ENCODE assay signal across 8 cellular contexts in genomic region chr4:75672461-75673026, GRCh38. TPM values are rescaled to one million over a fixed set of nuclear protein-coding genes. Genes with fewer than 3 reads are reported as not detected.
A peak's percentile ranks its signal among the peaks of the same experiment; 100 is the strongest.
DNase-seq lines count a peak whose midpoint lies in the region; ATAC-seq and TF ChIP-seq lines count a peak whose summit lies in the region.

No MANE protein-coding gene starts in this region.

- H3K9me2 ChIP-seq in PC-9 (ENCODE audit: insufficient read depth) = no peaks in the 10 kb centered on the region

- peak overlapping the region; percentile 100 for H3K27ac Mint-ChIP-seq in natural killer cell treated with Interleukin-12 subunit alpha and Interleukin-12 subunit beta and Interleukin-15 and Interleukin-18, amount 100 ng/mL, for 72 hours

- H3K36me3 ChIP-seq in PC-9 (ENCODE audit: low read depth) = no peaks in the 10 kb centered on the region

- peaks cover 48% of the 10 kb centered on the region for H4K20me1 ChIP-seq in PC-9 (ENCODE audit: insufficient read depth)

- peak; percentile 25 for ATAC-seq in HG03457 (IDR thresholded peaks at IDR 0.05; ENCODE audit: unreplicated experiment)
- peak; percentile 33 to 46 for ATAC-seq in natural killer cell treated with Interleukin-12 subunit alpha and Interleukin-12 subunit beta and Interleukin-15 and Interleukin-18, amount 100 ng/mL, for 72 hours
- peak; percentile 13 for ATAC-seq in stimulated activated naive CD8-positive, alpha-beta T cell treated with anti-CD3 and anti-CD28 coated beads, Interleukin-15, Interleukin-2, amounts not matched to agents 100 U/mL and 50 U/mL, for 24 hours

- POLR2A ChIA-PET in PC-9 (lab: Charles Lee; ENCODE audit: unreplicated experiment) = interaction anchor here (0.6 to 0.7 kb wide), 2 partner anchors 122 to 335 kb away, joined by 6 to 7 read pairs; partner anchors contain the start of gene CXCL9

- H3K27ac ChIP-seq in PC-9 = peak overlapping the region; percentile 84

- H3K4me2 ChIP-seq in PC-9 = peak overlapping the region; percentile 97

- H3K27me3 Mint-ChIP-seq in natural killer cell treated with Interleukin-12 subunit alpha and Interleukin-12 subunit beta and Interleukin-15 and Interleukin-18, amount 100 ng/mL, for 72 hours = no peaks in the 10 kb centered on the region

- DNase-seq in CD1c-positive myeloid dendritic cell (ENCODE audit: extremely low spot score) = peak; percentile 84
- peak; percentile 17 for DNase-seq in GM19240 (ENCODE audit: insufficient read length, low spot score)
- DNase-seq in PC-9 = peak; percentile 34
- DNase-seq in activated T-helper 1 cell treated with Interleukin-2 at 50 U/mL for 16 hours (ENCODE audit: low read depth) = peak; percentile 66
- peak; percentile 39 for DNase-seq in fibroblast of mammary gland (ENCODE audit: low read depth)
- DNase-seq in natural killer cell treated with Interleukin-12 subunit alpha and Interleukin-12 subunit beta and Interleukin-15 and Interleukin-18, amount 100 ng/mL, for 72 hours (ENCODE audit: low spot score) = peak; percentile 85
- DNase-seq in stimulated activated naive CD8-positive, alpha-beta T cell treated with anti-CD3 and anti-CD28 coated beads, Interleukin-15, Interleukin-2, amounts not matched to agents 100 U/mL and 50 U/mL, for 24 hours = peak; percentile 85

- BruUV-seq in PC-9 (replicated peaks; lab: Mats Ljungman, UMichigan) = TSS peak; percentile 31

- no peaks in the 10 kb centered on the region for H3K36me3 Mint-ChIP-seq in natural killer cell treated with Interleukin-12 subunit alpha and Interleukin-12 subunit beta and Interleukin-15 and Interleukin-18, amount 100 ng/mL, for 72 hours

- peak overlapping the region; percentile 98 for H3K4me3 Mint-ChIP-seq in natural killer cell treated with Interleukin-12 subunit alpha and Interleukin-12 subunit beta and Interleukin-15 and Interleukin-18, amount 100 ng/mL, for 72 hours

- no peaks in the 10 kb centered on the region for H3K9me3 ChIP-seq in PC-9 (ENCODE audit: insufficient read depth, low read depth)

- intact Hi-C loops in PC-9 (cut with micrococcal nuclease; ENCODE audit: unreplicated experiment) = loop anchor here (1.0 kb wide), 1 partner anchor 52 kb away; the partner anchor contains the start of gene USO1

- H3K79me2 ChIP-seq in PC-9 (ENCODE audit: low read depth) = peaks cover 55% of the 10 kb centered on the region

- no peaks in the 10 kb centered on the region for H3K27me3 ChIP-seq in PC-9 (ENCODE audit: insufficient read depth, low read depth)

- H3K4me3 ChIP-seq in PC-9 = peak overlapping the region; percentile 96
- H3K4me3 ChIP-seq in fibroblast of mammary gland (ENCODE audit: control insufficient read depth, low read depth, low read length) = peak overlapping the region; percentile 94

- peak overlapping the region; percentile 83 for H2AFZ ChIP-seq in PC-9

- peaks cover 17% of the 10 kb centered on the region for H3K4me1 ChIP-seq in PC-9 (replicated peaks; ENCODE audit: insufficient read depth)

- CTCF ChIA-PET in PC-9 (lab: Charles Lee) = no interaction called here

- H3K9me3 Mint-ChIP-seq in natural killer cell treated with Interleukin-12 subunit alpha and Interleukin-12 subunit beta and Interleukin-15 and Interleukin-18, amount 100 ng/mL, for 72 hours = no peaks in the 10 kb centered on the region

- H3K4me1 Mint-ChIP-seq in natural killer cell treated with Interleukin-12 subunit alpha and Interleukin-12 subunit beta and Interleukin-15 and Interleukin-18, amount 100 ng/mL, for 72 hours (ENCODE audit: low read depth in 2 of 2) = peaks cover 42 to 47% of the 10 kb centered on the region in 2 donors

- H3F3A ChIP-seq in PC-9 (ENCODE audit: insufficient read depth, low read depth) = peaks cover 8% of the 10 kb centered on the region

- TF ChIP-seq CTCF in PC-9 (conservative IDR thresholded peaks at IDR 0.05) (no peak), fibroblast of mammary gland (conservative IDR thresholded peaks at IDR 0.05; ENCODE audit: control insufficient read depth, insufficient read depth, low read depth, low read length) (no peak)

RNA-seq across cellular contexts. Expression of gene G3BP2, which starts 0.7 kb away (rescaled TPM):
- 102 and 105 TPM in 2 replicates for total RNA-seq in PC-9 (2021)
- total RNA-seq in natural killer cell treated with Interleukin-12 subunit alpha and Interleukin-12 subunit beta and Interleukin-15 and Interleukin-18, amount 100 ng/mL, for 72 hours = 100 to 1,000 TPM; 107 to 159 TPM

RNA-seq across cellular contexts. Expression of gene CDKL2, which starts 42.2 kb away (rescaled TPM):
- total RNA-seq in PC-9 (2021) = 0.38 and 0.46 TPM in 2 replicates
- under 1 TPM; 0.14 to 0.36 TPM for total RNA-seq in natural killer cell treated with Interleukin-12 subunit alpha and Interleukin-12 subunit beta and Interleukin-15 and Interleukin-18, amount 100 ng/mL, for 72 hours

RNA-seq across cellular contexts. Expression of gene USO1, which starts 51.8 kb away (rescaled TPM):
- total RNA-seq in PC-9 (2021) = 26.5 and 33.9 TPM in 2 replicates
- total RNA-seq in natural killer cell treated with Interleukin-12 subunit alpha and Interleukin-12 subunit beta and Interleukin-15 and Interleukin-18, amount 100 ng/mL, for 72 hours = 10 to 100 TPM; 49.6 to 59.4 TPM

Comparison
In these comparisons a context has a peak if more than half of its experiments do, and no peak if none do; other contexts are left out.
1. Peak in every context shown above with its lines: DNase-seq, ATAC-seq, H3K4me3 ChIP-seq and H3K27ac ChIP-seq.
2. DNase-seq: peak in every context shown above with its lines; median percentile 85 in natural killer cell treated with Interleukin-12 subunit alpha and Interleukin-12 subunit beta and Interleukin-15 and Interleukin-18, amount 100 ng/mL, for 72 hours; 85 in stimulated activated naive CD8-positive, alpha-beta T cell treated with anti-CD3 and anti-CD28 coated beads, Interleukin-15, Interleukin-2, amounts not matched to agents 100 U/mL and 50 U/mL, for 24 hours; 84 in CD1c-positive myeloid dendritic cell; 66 in activated T-helper 1 cell treated with Interleukin-2 at 50 U/mL for 16 hours; 39 in fibroblast of mammary gland; 34 in PC-9; 17 in GM19240.